ENCODE assay signal across 8 cellular contexts in the genomic region with DNA sequence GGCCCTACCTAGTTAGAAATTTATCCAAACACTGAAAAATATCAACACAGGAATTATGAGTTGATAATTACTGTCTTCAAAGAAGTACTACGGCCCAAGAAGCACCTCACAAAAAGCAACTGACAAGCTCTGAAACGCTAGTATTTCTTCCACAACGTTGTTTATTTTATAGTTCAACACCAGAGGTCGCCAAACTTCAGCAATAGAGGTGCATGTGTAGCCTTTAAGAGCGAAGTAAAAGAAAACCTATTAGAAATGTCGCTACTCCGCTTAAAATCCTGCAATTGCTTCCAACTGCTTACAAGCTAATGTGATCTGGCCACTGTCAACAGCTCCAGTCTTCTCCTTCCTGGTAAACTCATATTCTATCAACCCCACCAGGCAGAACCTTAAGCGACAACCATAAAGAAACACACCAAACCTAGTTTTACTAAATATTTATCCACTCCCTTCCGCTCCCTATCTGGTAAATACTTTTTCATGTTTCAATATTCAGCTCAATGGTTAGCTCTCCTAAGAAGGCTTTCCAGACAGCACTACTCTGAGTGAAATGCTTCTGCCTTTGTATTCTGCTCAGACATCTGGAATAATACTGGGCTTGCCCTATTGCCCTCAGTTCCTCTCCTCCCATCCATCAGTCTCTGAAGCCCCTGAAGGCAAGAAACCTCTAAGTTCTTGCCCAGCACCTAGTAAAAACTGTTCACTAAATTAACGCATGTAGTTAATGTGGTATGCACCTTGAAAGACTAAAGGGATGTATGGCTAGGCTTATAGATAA.
A peak's percentile ranks its signal among the peaks of the same experiment; 100 is the strongest.
DNase-seq lines count a peak whose midpoint lies in the region; ATAC-seq and TF ChIP-seq lines count a peak whose summit lies in the region.

No MANE protein-coding gene starts in this region.

- no peak overlapping the region for H3K4me3 Mint-ChIP-seq in activated naive CD8-positive, alpha-beta T cell treated with anti-CD3 and anti-CD28 coated beads, Interleukin-2, amount 50 U/mL, for 24 hours

- ATAC-seq in activated naive CD8-positive, alpha-beta T cell treated with anti-CD3 and anti-CD28 coated beads, Interleukin-2, amount 50 U/mL, for 24 hours, result peak; percentile 59
- no peak for ATAC-seq in HG02759 (IDR thresholded peaks at IDR 0.05; ENCODE audit: unreplicated experiment)

- no peak overlapping the region for H3K27ac ChIP-seq in HL-60 (replicated peaks)
- no peak overlapping the region for H3K27ac ChIP-seq in left ventricle myocardium inferior (replicated peaks)

- H3K36me3 ChIP-seq in NT2/D1 (ENCODE audit: insufficient read depth, insufficient read length, low read length) (peaks cover 4% of the 10 kb centered on the region), left ventricle myocardium inferior (peaks cover 26% of the 10 kb centered on the region)

- H3K36me3 Mint-ChIP-seq in activated naive CD8-positive, alpha-beta T cell treated with anti-CD3 and anti-CD28 coated beads, Interleukin-2, amount 50 U/mL, for 24 hours (ENCODE audit: low read depth), result peaks cover 27% of the 10 kb centered on the region

- no peaks in the 10 kb centered on the region for H3K4me1 ChIP-seq in NT2/D1 (ENCODE audit: insufficient read depth, insufficient read length)
- peaks cover 12% of the 10 kb centered on the region for H3K4me1 ChIP-seq in left ventricle myocardium inferior

- H3K27me3 Mint-ChIP-seq in activated naive CD8-positive, alpha-beta T cell treated with anti-CD3 and anti-CD28 coated beads, Interleukin-2, amount 50 U/mL, for 24 hours, result no peaks in the 10 kb centered on the region

- H3K9me3 Mint-ChIP-seq in activated naive CD8-positive, alpha-beta T cell treated with anti-CD3 and anti-CD28 coated beads, Interleukin-2, amount 50 U/mL, for 24 hours, result peaks cover 17% of the 10 kb centered on the region

- no peaks in the 10 kb centered on the region for H3K27me3 ChIP-seq in HL-60 (ENCODE audit: insufficient read depth, poor library complexity, severe bottlenecking)
- H3K27me3 ChIP-seq in NT2/D1 (ENCODE audit: insufficient read depth, insufficient read length), result no peaks in the 10 kb centered on the region
- no peaks in the 10 kb centered on the region for H3K27me3 ChIP-seq in left ventricle myocardium inferior (ENCODE audit: low read depth)

- intact Hi-C loops in left ventricle myocardium inferior (cut with micrococcal nuclease), result loop anchor here (5.0 kb wide), 2 partner anchors 200 to 290 kb away; a partner anchor contains a TSS

- H3K4me3 ChIP-seq in HL-60 (replicated peaks; ENCODE audit: insufficient read depth, low read length), result no peak overlapping the region
- no peak overlapping the region for H3K4me3 ChIP-seq in NT2/D1 (ENCODE audit: insufficient read length, low read depth)
- no peak overlapping the region for H3K4me3 ChIP-seq in left ventricle myocardium inferior
- no peak overlapping the region for H3K4me3 ChIP-seq in retinal pigment epithelial cell (ENCODE audit: low read length)

- H3K9ac ChIP-seq in NT2/D1 (ENCODE audit: insufficient read length, low read depth), result no peak overlapping the region

- H3K9me3 ChIP-seq in NT2/D1 (ENCODE audit: insufficient read depth, low read length) (peaks cover 20% of the 10 kb centered on the region), left ventricle myocardium inferior (replicated peaks) (peaks cover 22% of the 10 kb centered on the region)

- no peak overlapping the region for H3K27ac Mint-ChIP-seq in activated naive CD8-positive, alpha-beta T cell treated with anti-CD3 and anti-CD28 coated beads, Interleukin-2, amount 50 U/mL, for 24 hours

- DNase-seq in activated effector memory CD4-positive, alpha-beta T cell treated with anti-CD3 and anti-CD28 coated beads, Interleukin-2, amount 50 U/mL, for 16 hours, result peak; percentile 63
- no peak for DNase-seq in activated effector memory CD4-positive, alpha-beta T cell treated with Interleukin-2 at 50 U/mL for 16 hours
- DNase-seq in HL-60 (ENCODE audit: low read depth in 1 of 2, low spot score in 1 of 2), result peak; percentile 8 to 58
- DNase-seq in NT2/D1 (ENCODE audit: low read depth, low spot score), result peak; percentile 57
- peak; percentile 29 for DNase-seq in activated naive CD8-positive, alpha-beta T cell treated with anti-CD3 and anti-CD28 coated beads, Interleukin-2, amount 50 U/mL, for 24 hours
- no peak for DNase-seq in left ventricle myocardium inferior
- DNase-seq in retinal pigment epithelial cell (ENCODE audit: low read depth), result peak; percentile 31

- H3K4me1 Mint-ChIP-seq in activated naive CD8-positive, alpha-beta T cell treated with anti-CD3 and anti-CD28 coated beads, Interleukin-2, amount 50 U/mL, for 24 hours, result peaks cover 18% of the 10 kb centered on the region

- TF ChIP-seq CTCF in HL-60 (IDR thresholded peaks at IDR 0.05; ENCODE audit: insufficient read depth, low read length), result peak; percentile 30
- peak; percentile 76 for TF ChIP-seq CTCF in left ventricle myocardium inferior (IDR thresholded peaks at IDR 0.05; ENCODE audit: borderline replicate concordance)
- TF ChIP-seq CTCF in retinal pigment epithelial cell (conservative IDR thresholded peaks at IDR 0.05; ENCODE audit: low read depth, low read length), result peak; percentile 71

Comparison
In these comparisons a context has a peak if more than half of its experiments do, and no peak if none do; other contexts are left out.
1. DNase-seq: peak in activated effector memory CD4-positive, alpha-beta T cell treated with anti-CD3 and anti-CD28 coated beads, Interleukin-2, amount 50 U/mL, for 16 hours (single experiment), HL-60 (2 of 2), NT2/D1 (single experiment), activated naive CD8-positive, alpha-beta T cell treated with anti-CD3 and anti-CD28 coated beads, Interleukin-2, amount 50 U/mL, for 24 hours (single experiment) and retinal pigment epithelial cell (single experiment); none in activated effector memory CD4-positive, alpha-beta T cell treated with Interleukin-2 at 50 U/mL for 16 hours (single experiment) and left ventricle myocardium inferior (single experiment).
2. Peak in every context shown above with its lines, with median percentiles within 50 percentile points of each other: CTCF ChIP-seq.